In the genomic region with DNA sequence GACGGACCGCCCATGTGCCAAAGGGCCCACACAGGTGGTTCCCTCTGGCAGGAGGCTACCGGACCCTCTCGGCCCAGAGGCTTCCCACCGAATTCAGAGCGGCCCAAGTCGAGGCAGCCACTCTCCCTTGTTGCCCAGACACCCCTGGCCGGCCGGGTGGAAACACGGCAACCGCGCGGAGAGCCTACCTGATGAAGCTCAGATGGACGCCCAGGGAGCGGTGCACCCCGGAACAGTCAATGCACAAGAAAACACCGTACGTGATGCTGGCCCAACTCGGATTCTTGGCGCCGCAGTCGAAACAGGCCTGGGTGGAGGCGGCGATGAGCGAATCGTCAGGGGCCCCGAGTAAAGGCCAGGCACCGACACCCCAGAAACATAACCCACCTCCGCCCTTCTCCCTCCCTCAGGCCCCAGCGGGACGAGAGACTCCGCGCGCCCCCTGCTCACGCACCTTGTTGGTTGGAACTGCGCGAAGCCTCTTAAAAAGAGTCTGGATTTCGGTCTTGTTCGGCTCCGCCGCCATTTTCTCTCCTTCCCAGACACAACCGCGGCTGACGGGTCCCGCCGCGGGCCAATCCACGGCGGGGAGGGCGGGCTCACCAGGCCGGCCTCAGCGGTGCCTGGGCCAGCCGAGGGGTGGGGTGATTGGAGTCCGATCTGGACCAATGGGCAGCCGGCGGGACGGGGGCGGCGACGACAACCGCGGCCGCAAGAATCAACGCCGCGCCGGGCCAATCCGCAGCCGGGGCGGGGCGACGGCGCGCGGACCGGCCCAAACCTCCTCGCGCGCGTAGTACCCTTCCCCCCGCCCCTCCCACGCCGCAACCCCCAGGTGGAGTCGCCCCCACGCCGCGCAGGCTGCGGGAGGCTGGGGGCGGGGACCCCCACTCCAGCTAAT, we compare ENCODE assay signal across 1 cellular context.
TF ChIP-seq lines count a peak whose summit lies in the region.

A gene (minus strand): TSS at position 552 of the 901 bp plus-strand sequence. CDS start 26 bp downstream, at position 526.

TF ChIP-seq in HEK293, 187 proteins besides CTCF, POLR2A, EP300 and RAD21 (continued from another document and continues in another):
- TF ChIP-seq, protein P1, sequence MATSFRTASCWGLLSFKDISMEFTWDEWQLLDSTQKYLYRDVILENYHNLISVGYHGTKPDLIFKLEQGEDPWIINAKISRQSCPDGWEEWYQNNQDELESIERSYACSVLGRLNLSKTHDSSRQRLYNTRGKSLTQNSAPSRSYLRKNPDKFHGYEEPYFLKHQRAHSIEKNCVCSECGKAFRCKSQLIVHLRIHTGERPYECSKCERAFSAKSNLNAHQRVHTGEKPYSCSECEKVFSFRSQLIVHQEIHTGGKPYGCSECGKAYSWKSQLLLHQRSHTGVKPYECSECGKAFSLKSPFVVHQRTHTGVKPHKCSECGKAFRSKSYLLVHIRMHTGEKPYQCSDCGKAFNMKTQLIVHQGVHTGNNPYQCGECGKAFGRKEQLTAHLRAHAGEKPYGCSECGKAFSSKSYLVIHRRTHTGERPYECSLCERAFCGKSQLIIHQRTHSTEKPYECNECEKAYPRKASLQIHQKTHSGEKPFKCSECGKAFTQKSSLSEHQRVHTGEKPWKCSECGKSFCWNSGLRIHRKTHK (tag by site-specific recombination; IDR thresholded peaks at IDR 0.05) = no peak
- TF ChIP-seq, protein P2, sequence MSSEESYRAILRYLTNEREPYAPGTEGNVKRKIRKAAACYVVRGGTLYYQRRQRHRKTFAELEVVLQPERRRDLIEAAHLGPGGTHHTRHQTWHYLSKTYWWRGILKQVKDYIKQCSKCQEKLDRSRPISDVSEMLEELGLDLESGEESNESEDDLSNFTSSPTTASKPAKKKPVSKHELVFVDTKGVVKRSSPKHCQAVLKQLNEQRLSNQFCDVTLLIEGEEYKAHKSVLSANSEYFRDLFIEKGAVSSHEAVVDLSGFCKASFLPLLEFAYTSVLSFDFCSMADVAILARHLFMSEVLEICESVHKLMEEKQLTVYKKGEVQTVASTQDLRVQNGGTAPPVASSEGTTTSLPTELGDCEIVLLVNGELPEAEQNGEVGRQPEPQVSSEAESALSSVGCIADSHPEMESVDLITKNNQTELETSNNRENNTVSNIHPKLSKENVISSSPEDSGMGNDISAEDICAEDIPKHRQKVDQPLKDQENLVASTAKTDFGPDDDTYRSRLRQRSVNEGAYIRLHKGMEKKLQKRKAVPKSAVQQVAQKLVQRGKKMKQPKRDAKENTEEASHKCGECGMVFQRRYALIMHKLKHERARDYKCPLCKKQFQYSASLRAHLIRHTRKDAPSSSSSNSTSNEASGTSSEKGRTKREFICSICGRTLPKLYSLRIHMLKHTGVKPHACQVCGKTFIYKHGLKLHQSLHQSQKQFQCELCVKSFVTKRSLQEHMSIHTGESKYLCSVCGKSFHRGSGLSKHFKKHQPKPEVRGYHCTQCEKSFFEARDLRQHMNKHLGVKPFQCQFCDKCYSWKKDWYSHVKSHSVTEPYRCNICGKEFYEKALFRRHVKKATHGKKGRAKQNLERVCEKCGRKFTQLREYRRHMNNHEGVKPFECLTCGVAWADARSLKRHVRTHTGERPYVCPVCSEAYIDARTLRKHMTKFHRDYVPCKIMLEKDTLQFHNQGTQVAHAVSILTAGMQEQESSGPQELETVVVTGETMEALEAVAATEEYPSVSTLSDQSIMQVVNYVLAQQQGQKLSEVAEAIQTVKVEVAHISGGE (tag by site-specific recombination; conservative IDR thresholded peaks at IDR 0.05; ENCODE audit: low read depth) = no peak
- TF ChIP-seq OVOL3 (tag by site-specific recombination; IDR thresholded peaks at IDR 0.05) = peak; percentile 50; the same call in 1 of the 2 replicates
- 0 out of 2 replicates have a peak, but pooled peaks have one; percentile 47 for TF ChIP-seq ZNF335 (tag by site-specific recombination; conservative IDR thresholded peaks at IDR 0.05)
- TF ChIP-seq EGR2 (tag by site-specific recombination; IDR thresholded peaks at IDR 0.05; ENCODE audit: low read depth) = peak; percentile 84
- TF ChIP-seq ZBTB17 (tag by site-specific recombination; IDR thresholded peaks at IDR 0.05) = peak; percentile 68
- TF ChIP-seq ZNF626 (tag by site-specific recombination; IDR thresholded peaks at IDR 0.05) = no peak
- no peak for TF ChIP-seq ZNF664 (tag by site-specific recombination; IDR thresholded peaks at IDR 0.05)
- TF ChIP-seq GLIS2 (tag by site-specific recombination; IDR thresholded peaks at IDR 0.05) = peak; percentile 87
- TF ChIP-seq, protein P3, sequence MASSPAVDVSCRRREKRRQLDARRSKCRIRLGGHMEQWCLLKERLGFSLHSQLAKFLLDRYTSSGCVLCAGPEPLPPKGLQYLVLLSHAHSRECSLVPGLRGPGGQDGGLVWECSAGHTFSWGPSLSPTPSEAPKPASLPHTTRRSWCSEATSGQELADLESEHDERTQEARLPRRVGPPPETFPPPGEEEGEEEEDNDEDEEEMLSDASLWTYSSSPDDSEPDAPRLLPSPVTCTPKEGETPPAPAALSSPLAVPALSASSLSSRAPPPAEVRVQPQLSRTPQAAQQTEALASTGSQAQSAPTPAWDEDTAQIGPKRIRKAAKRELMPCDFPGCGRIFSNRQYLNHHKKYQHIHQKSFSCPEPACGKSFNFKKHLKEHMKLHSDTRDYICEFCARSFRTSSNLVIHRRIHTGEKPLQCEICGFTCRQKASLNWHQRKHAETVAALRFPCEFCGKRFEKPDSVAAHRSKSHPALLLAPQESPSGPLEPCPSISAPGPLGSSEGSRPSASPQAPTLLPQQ (tag by site-specific recombination; IDR thresholded peaks at IDR 0.05) = no peak
- TF ChIP-seq ZNF791 (tag by site-specific recombination; IDR thresholded peaks at IDR 0.05) = no peak
- no peak for TF ChIP-seq ZNF19 (tag by site-specific recombination; IDR thresholded peaks at IDR 0.05; ENCODE audit: low read depth)
- no peak for TF ChIP-seq ZNF473 (tag by site-specific recombination; IDR thresholded peaks at IDR 0.05)
- TF ChIP-seq, protein P4, sequence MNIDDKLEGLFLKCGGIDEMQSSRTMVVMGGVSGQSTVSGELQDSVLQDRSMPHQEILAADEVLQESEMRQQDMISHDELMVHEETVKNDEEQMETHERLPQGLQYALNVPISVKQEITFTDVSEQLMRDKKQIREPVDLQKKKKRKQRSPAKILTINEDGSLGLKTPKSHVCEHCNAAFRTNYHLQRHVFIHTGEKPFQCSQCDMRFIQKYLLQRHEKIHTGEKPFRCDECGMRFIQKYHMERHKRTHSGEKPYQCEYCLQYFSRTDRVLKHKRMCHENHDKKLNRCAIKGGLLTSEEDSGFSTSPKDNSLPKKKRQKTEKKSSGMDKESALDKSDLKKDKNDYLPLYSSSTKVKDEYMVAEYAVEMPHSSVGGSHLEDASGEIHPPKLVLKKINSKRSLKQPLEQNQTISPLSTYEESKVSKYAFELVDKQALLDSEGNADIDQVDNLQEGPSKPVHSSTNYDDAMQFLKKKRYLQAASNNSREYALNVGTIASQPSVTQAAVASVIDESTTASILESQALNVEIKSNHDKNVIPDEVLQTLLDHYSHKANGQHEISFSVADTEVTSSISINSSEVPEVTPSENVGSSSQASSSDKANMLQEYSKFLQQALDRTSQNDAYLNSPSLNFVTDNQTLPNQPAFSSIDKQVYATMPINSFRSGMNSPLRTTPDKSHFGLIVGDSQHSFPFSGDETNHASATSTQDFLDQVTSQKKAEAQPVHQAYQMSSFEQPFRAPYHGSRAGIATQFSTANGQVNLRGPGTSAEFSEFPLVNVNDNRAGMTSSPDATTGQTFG (tag by site-specific recombination; IDR thresholded peaks at IDR 0.05; ENCODE audit: borderline replicate concordance) = no peak
- TF ChIP-seq YY1 (tag by site-specific recombination; IDR thresholded peaks at IDR 0.05) = peak; percentile 74
- no peak for TF ChIP-seq KLF16 (tag by site-specific recombination; IDR thresholded peaks at IDR 0.05)
- no peak for TF ChIP-seq ZNF354C (tag by site-specific recombination; IDR thresholded peaks at IDR 0.05; ENCODE audit: borderline replicate concordance, low read depth)
- 0 out of 2 replicates have a peak, but pooled peaks have one; percentile 18 for TF ChIP-seq SCRT2 (tag by site-specific recombination; IDR thresholded peaks at IDR 0.05)
- TF ChIP-seq, protein P5, sequence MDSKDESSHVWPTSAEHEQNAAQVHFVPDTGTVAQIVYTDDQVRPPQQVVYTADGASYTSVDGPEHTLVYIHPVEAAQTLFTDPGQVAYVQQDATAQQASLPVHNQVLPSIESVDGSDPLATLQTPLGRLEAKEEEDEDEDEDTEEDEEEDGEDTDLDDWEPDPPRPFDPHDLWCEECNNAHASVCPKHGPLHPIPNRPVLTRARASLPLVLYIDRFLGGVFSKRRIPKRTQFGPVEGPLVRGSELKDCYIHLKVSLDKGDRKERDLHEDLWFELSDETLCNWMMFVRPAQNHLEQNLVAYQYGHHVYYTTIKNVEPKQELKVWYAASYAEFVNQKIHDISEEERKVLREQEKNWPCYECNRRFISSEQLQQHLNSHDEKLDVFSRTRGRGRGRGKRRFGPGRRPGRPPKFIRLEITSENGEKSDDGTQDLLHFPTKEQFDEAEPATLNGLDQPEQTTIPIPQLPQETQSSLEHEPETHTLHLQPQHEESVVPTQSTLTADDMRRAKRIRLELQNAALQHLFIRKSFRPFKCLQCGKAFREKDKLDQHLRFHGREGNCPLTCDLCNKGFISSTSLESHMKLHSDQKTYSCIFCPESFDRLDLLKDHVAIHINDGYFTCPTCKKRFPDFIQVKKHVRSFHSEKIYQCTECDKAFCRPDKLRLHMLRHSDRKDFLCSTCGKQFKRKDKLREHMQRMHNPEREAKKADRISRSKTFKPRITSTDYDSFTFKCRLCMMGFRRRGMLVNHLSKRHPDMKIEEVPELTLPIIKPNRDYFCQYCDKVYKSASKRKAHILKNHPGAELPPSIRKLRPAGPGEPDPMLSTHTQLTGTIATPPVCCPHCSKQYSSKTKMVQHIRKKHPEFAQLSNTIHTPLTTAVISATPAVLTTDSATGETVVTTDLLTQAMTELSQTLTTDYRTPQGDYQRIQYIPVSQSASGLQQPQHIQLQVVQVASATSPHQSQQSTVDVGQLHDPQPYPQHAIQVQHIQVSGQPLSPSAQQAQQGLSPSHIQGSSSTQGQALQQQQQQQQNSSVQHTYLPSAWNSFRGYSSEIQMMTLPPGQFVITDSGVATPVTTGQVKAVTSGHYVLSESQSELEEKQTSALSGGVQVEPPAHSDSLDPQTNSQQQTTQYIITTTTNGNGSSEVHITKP (tag by site-specific recombination; IDR thresholded peaks at IDR 0.05) = peak; percentile 65
- TF ChIP-seq ZFP3 (tag by site-specific recombination; IDR thresholded peaks at IDR 0.05; ENCODE audit: low read depth) = no peak
- TF ChIP-seq ZNF10 (tag by site-specific recombination; IDR thresholded peaks at IDR 0.05) = no peak
- no peak for TF ChIP-seq ZNF529 (tag by site-specific recombination; IDR thresholded peaks at IDR 0.05; ENCODE audit: insufficient replicate concordance)
- TF ChIP-seq, protein P6, sequence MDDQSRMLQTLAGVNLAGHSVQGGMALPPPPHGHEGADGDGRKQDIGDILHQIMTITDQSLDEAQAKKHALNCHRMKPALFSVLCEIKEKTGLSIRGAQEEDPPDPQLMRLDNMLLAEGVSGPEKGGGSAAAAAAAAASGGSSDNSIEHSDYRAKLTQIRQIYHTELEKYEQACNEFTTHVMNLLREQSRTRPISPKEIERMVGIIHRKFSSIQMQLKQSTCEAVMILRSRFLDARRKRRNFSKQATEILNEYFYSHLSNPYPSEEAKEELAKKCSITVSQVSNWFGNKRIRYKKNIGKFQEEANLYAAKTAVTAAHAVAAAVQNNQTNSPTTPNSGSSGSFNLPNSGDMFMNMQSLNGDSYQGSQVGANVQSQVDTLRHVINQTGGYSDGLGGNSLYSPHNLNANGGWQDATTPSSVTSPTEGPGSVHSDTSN (CRISPR knock-in tag; IDR thresholded peaks at IDR 0.05) = peak; percentile 56; the same call in 1 of the 2 replicates
- TF ChIP-seq KLF10 (tag by site-specific recombination; IDR thresholded peaks at IDR 0.05) = peak; percentile 91
- peak; percentile 87 for TF ChIP-seq ZNF76 (tag by site-specific recombination; IDR thresholded peaks at IDR 0.05; ENCODE audit: borderline replicate concordance, low read depth)
- TF ChIP-seq, protein P7, sequence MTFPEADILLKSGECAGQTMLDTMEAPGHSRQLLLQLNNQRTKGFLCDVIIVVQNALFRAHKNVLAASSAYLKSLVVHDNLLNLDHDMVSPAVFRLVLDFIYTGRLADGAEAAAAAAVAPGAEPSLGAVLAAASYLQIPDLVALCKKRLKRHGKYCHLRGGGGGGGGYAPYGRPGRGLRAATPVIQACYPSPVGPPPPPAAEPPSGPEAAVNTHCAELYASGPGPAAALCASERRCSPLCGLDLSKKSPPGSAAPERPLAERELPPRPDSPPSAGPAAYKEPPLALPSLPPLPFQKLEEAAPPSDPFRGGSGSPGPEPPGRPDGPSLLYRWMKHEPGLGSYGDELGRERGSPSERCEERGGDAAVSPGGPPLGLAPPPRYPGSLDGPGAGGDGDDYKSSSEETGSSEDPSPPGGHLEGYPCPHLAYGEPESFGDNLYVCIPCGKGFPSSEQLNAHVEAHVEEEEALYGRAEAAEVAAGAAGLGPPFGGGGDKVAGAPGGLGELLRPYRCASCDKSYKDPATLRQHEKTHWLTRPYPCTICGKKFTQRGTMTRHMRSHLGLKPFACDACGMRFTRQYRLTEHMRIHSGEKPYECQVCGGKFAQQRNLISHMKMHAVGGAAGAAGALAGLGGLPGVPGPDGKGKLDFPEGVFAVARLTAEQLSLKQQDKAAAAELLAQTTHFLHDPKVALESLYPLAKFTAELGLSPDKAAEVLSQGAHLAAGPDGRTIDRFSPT (tag by site-specific recombination; IDR thresholded peaks at IDR 0.05) = no peak
- TF ChIP-seq ZBTB7A (tag by site-specific recombination; IDR thresholded peaks at IDR 0.05; ENCODE audit: low read depth) = no peak
- TF ChIP-seq, protein P8, sequence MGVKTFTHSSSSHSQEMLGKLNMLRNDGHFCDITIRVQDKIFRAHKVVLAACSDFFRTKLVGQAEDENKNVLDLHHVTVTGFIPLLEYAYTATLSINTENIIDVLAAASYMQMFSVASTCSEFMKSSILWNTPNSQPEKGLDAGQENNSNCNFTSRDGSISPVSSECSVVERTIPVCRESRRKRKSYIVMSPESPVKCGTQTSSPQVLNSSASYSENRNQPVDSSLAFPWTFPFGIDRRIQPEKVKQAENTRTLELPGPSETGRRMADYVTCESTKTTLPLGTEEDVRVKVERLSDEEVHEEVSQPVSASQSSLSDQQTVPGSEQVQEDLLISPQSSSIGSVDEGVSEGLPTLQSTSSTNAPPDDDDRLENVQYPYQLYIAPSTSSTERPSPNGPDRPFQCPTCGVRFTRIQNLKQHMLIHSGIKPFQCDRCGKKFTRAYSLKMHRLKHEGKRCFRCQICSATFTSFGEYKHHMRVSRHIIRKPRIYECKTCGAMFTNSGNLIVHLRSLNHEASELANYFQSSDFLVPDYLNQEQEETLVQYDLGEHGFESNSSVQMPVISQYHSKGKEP (tag by site-specific recombination; IDR thresholded peaks at IDR 0.05) = no peak
- no peak for TF ChIP-seq ZNF140 (tag by site-specific recombination; IDR thresholded peaks at IDR 0.05)
- TF ChIP-seq, protein P9, sequence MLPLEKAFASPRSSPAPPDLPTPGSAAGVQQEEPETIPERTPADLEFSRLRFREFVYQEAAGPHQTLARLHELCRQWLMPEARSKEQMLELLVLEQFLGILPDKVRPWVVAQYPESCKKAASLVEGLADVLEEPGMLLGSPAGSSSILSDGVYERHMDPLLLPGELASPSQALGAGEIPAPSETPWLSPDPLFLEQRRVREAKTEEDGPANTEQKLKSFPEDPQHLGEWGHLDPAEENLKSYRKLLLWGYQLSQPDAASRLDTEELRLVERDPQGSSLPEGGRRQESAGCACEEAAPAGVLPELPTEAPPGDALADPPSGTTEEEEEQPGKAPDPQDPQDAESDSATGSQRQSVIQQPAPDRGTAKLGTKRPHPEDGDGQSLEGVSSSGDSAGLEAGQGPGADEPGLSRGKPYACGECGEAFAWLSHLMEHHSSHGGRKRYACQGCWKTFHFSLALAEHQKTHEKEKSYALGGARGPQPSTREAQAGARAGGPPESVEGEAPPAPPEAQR (tag by site-specific recombination; IDR thresholded peaks at IDR 0.05) = no peak
- no peak; the same call in 1 of the 2 replicates for TF ChIP-seq ZNF501 (tag by site-specific recombination; IDR thresholded peaks at IDR 0.05)
- TF ChIP-seq KLF8 (tag by site-specific recombination; IDR thresholded peaks at IDR 0.05) = peak; percentile 50; the same call in 1 of the 2 replicates
- no peak for TF ChIP-seq KLF9 (tag by site-specific recombination; IDR thresholded peaks at IDR 0.05; ENCODE audit: low read depth)
